ENCODE assay signal across 11 cellular contexts in the genomic region with DNA sequence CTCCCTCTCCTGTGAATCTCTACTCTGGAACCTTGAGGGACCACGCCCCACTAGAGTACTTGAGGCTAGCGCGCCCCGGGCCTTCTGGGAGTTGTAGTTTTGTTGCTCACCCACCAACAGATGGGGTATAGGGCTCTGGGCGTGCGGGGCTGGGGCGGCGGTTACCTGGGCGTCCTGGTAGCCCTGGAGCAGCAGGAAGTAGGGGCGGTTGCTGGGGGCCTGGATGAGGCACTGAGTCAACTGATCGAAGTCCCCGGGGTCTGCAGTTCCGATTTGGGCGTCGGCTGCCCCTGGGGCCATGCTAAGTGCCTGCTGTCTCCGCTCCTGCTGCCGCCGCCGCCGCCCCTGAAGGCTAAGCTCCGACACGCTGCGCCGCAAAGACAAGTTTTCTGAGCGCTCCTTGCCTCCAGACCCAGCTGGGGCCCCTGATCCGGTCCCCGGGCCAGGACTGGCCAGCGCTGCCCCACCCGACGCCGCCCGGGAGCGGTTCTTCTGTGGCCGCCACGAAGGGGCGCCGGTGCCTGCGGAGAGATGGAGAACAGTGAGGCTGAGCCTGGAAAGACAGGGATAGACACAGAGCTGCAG. TPM values are rescaled to one million over a fixed set of nuclear protein-coding genes. Genes with fewer than 3 reads are reported as not detected.
DNase-seq lines count a peak whose midpoint lies in the region; ATAC-seq, FAIRE-seq and TF ChIP-seq lines count a peak whose summit lies in the region.
"Had no signal": no experiment of that assay in that cellular context is flagged by ENCODE, and none has a peak within 500 bp of the region (broad histone marks: within the 10 kb centered on the region; RNA-seq: fewer than 3 reads in every experiment).

No MANE protein-coding gene starts in this region.

- TF ChIP-seq CTCF in keratinocyte (optimal IDR thresholded peaks at IDR 0.05 in 1 of 3, IDR thresholded peaks at IDR 0.05 in 1 of 3, conservative IDR thresholded peaks at IDR 0.05 in 1 of 3; ENCODE audit: extremely low read depth in 1 of 3, insufficient read depth in 2 of 3, low read length in 3 of 3): peak in 1 of 3 experiments; percentile 18

- H4K20me1 ChIP-seq in keratinocyte (ENCODE audit: control insufficient read depth, extremely low read depth, insufficient read depth, low read length): no peaks in the 10 kb centered on the region

- FAIRE-seq in keratinocyte (lab: Jason Lieb, UNC): no peak

- H3K9me1 ChIP-seq in keratinocyte (ENCODE audit: control insufficient read depth, extremely low read depth, insufficient read depth, low read length): no peaks in the 10 kb centered on the region

- H3K9ac ChIP-seq in keratinocyte (ENCODE audit: control insufficient read depth, extremely low read depth, insufficient read depth, low read length): peak overlapping the region; percentile 41

- no peak overlapping the region for H3K4me3 Mint-ChIP-seq in stimulated activated naive B cell treated with anti-CD40 and anti-IgM and Interleukin-4, amounts not matched to agents 10 μg/mL and 1 μg/mL and 100 μg/mL, for 72 hours
- H3K4me3 Mint-ChIP-seq in activated CD8-positive, alpha-beta memory T cell treated with anti-CD3 and anti-CD28 coated beads, Interleukin-2, amount 10 ng/mL, durations not matched to agents 7 days and 5 days: no peak overlapping the region
- H3K4me3 Mint-ChIP-seq: activated naive CD8-positive, alpha-beta T cell treated with anti-CD3 and anti-CD28 coated beads, Interleukin-2, amount 10 ng/mL, durations not matched to agents 7 days and 5 days had no signal

- H3K4me1 ChIP-seq in keratinocyte (ENCODE audit: control insufficient read depth, extremely low read depth, insufficient read depth, low read length): peaks cover 5% of the 10 kb centered on the region

- peaks cover 11 to 28% of the 10 kb centered on the region in 2 donors for H3K27me3 Mint-ChIP-seq in stimulated activated naive B cell treated with anti-CD40 and anti-IgM and Interleukin-4, amounts not matched to agents 10 μg/mL and 1 μg/mL and 100 μg/mL, for 72 hours
- peaks cover 5% of the 10 kb centered on the region for H3K27me3 Mint-ChIP-seq in activated CD8-positive, alpha-beta memory T cell treated with anti-CD3 and anti-CD28 coated beads, Interleukin-2, amount 10 ng/mL, durations not matched to agents 7 days and 5 days

- H3K36me3 Mint-ChIP-seq in stimulated activated naive B cell treated with anti-CD40 and anti-IgM and Interleukin-4, amounts not matched to agents 10 μg/mL and 1 μg/mL and 100 μg/mL, for 72 hours: no peaks in the 10 kb centered on the region
- H3K36me3 Mint-ChIP-seq in activated CD8-positive, alpha-beta memory T cell treated with anti-CD3 and anti-CD28 coated beads, Interleukin-2, amount 10 ng/mL, durations not matched to agents 7 days and 5 days: no peaks in the 10 kb centered on the region
- H3K36me3 Mint-ChIP-seq: CD14-positive monocyte had no signal

- H3K27ac Mint-ChIP-seq in stimulated activated naive B cell treated with anti-CD40 and anti-IgM and Interleukin-4, amounts not matched to agents 10 μg/mL and 1 μg/mL and 100 μg/mL, for 72 hours: no peak overlapping the region
- no peak overlapping the region for H3K27ac Mint-ChIP-seq in activated CD8-positive, alpha-beta memory T cell treated with anti-CD3 and anti-CD28 coated beads, Interleukin-2, amount 10 ng/mL, durations not matched to agents 7 days and 5 days
- H3K27ac Mint-ChIP-seq: activated naive CD8-positive, alpha-beta T cell treated with anti-CD3 and anti-CD28 coated beads, Interleukin-2, amount 10 ng/mL, durations not matched to agents 7 days and 5 days; CD14-positive monocyte had no signal

- CTCF ChIA-PET in activated CD8-positive, alpha-beta memory T cell treated with anti-CD3 and anti-CD28 coated beads, Interleukin-2, amount 10 ng/mL, durations not matched to agents 7 days and 5 days (lab: Charles Lee): no interaction called here

- DNase-seq in DMS53 (lab: John Stamatoyannopoulos, UW): peak; percentile 91
- peak; percentile 73 for DNase-seq in NCI-H82 treated with DMSO at 0.1 percent for 48 hours (lab: John Stamatoyannopoulos, UW; ENCODE audit: unreplicated experiment)
- DNase-seq in keratinocyte (ENCODE audit: low read depth, low spot score): no peak
- no peak for DNase-seq in stimulated activated naive B cell treated with anti-CD40 and anti-IgM and Interleukin-4, amounts not matched to agents 10 μg/mL and 1 μg/mL and 100 μg/mL, for 72 hours
- no peak for DNase-seq in activated CD8-positive, alpha-beta memory T cell treated with anti-CD3 and anti-CD28 coated beads, Interleukin-2, amount 10 ng/mL, durations not matched to agents 7 days and 5 days
- DNase-seq in stimulated activated CD4-positive, alpha-beta T cell treated with anti-CD3 and anti-CD28 coated beads, Interleukin-2, amount 100 ng/mL, for 24 hours: no peak
- DNase-seq: activated naive CD8-positive, alpha-beta T cell treated with anti-CD3 and anti-CD28 coated beads, Interleukin-2, amount 10 ng/mL, durations not matched to agents 7 days and 5 days; NCI-H2029 treated with DMSO at 0.1 percent for 48 hours; T-helper 9 cell had no signal

- peak overlapping the region; percentile 73 for H3K4me2 ChIP-seq in keratinocyte (ENCODE audit: control insufficient read depth, extremely low read depth, insufficient read depth, low read depth, low read length)

- peaks cover 0 to 7% of the 10 kb centered on the region in 2 donors for H3K9me3 Mint-ChIP-seq in stimulated activated naive B cell treated with anti-CD40 and anti-IgM and Interleukin-4, amounts not matched to agents 10 μg/mL and 1 μg/mL and 100 μg/mL, for 72 hours
- H3K9me3 Mint-ChIP-seq in activated CD8-positive, alpha-beta memory T cell treated with anti-CD3 and anti-CD28 coated beads, Interleukin-2, amount 10 ng/mL, durations not matched to agents 7 days and 5 days (ENCODE audit: low read depth): no peaks in the 10 kb centered on the region
- H3K9me3 Mint-ChIP-seq: activated naive CD8-positive, alpha-beta T cell treated with anti-CD3 and anti-CD28 coated beads, Interleukin-2, amount 10 ng/mL, durations not matched to agents 7 days and 5 days had no signal

- H3K4me3 ChIP-seq in keratinocyte (ENCODE audit: control insufficient read depth in 2 of 3, extremely low read depth in 1 of 3, insufficient read depth in 2 of 3, low read depth in 1 of 3, low read length in 3 of 3): peak overlapping the region; percentile 32 to 65 (median 60)

- ATAC-seq in stimulated activated naive B cell treated with anti-CD40 and anti-IgM and Interleukin-4, amounts not matched to agents 10 μg/mL and 1 μg/mL and 100 μg/mL, for 72 hours (replicated peaks): no peak
- ATAC-seq in activated CD8-positive, alpha-beta memory T cell treated with anti-CD3 and anti-CD28 coated beads, Interleukin-2, amount 10 ng/mL, durations not matched to agents 7 days and 5 days: no peak

- dilution Hi-C loops in keratinocyte (cut with MboI; ENCODE audit: extremely low pct_ligation_motif_present, low sequenced_read_pairs): no loop called here

- H2AFZ ChIP-seq in keratinocyte (ENCODE audit: control insufficient read depth, low read length): peak overlapping the region; percentile 82

- H3K27me3 ChIP-seq in keratinocyte (ENCODE audit: control insufficient read depth, extremely low read depth, insufficient read depth, low read length): no peaks in the 10 kb centered on the region

- peaks cover 9 to 13% of the 10 kb centered on the region in 2 donors for H3K4me1 Mint-ChIP-seq in stimulated activated naive B cell treated with anti-CD40 and anti-IgM and Interleukin-4, amounts not matched to agents 10 μg/mL and 1 μg/mL and 100 μg/mL, for 72 hours
- peaks cover 11% of the 10 kb centered on the region for H3K4me1 Mint-ChIP-seq in activated CD8-positive, alpha-beta memory T cell treated with anti-CD3 and anti-CD28 coated beads, Interleukin-2, amount 10 ng/mL, durations not matched to agents 7 days and 5 days

- H3K27ac ChIP-seq in keratinocyte (ENCODE audit: control insufficient read depth, insufficient read depth, low read length): no peak overlapping the region

- H3K9me3 ChIP-seq in keratinocyte (ENCODE audit: control insufficient read depth, low read depth, low read length): no peaks in the 10 kb centered on the region

- no peaks in the 10 kb centered on the region for H3K36me3 ChIP-seq in keratinocyte (ENCODE audit: control insufficient read depth in 2 of 2, extremely low read depth in 1 of 2, insufficient read depth in 2 of 2, low read length in 2 of 2)

- no peaks in the 10 kb centered on the region for H3K79me2 ChIP-seq in keratinocyte (ENCODE audit: control insufficient read depth, insufficient read depth, low read length)

RNA-seq across cellular contexts. Expression of a gene that starts 5.3 kb away (rescaled TPM):
- 2.2 to 4.8 TPM (median 2.3 TPM) in 3 replicates for polyA plus RNA-seq in keratinocyte
- polyA plus RNA-seq in keratinocyte (2011; ENCODE audit: low read depth): 0.84 TPM
- polyA plus RNA-seq in keratinocyte (2011; cell fraction: cytosol; rRNA removed): 1.5 and 3.1 TPM in 2 replicates
- polyA plus RNA-seq in keratinocyte (2011; cell fraction: nucleus; rRNA removed): 4.1 and 5.3 TPM in 2 replicates
- 2.1 and 4.4 TPM in 2 replicates for polyA plus RNA-seq in keratinocyte (2012; ENCODE audit: low replicate concordance)
- 1.6 to 4.1 TPM (median 1.8 TPM) in 3 replicates for polyA minus RNA-seq in keratinocyte
- polyA minus RNA-seq in keratinocyte (2011; cell fraction: cytosol; rRNA and poly(A)+ RNA removed): 3.6 TPM
- 1.1 and 1.2 TPM in 2 replicates for polyA minus RNA-seq in keratinocyte (2011; cell fraction: nucleus; rRNA and poly(A)+ RNA removed)
- total RNA-seq in activated CD8-positive, alpha-beta memory T cell treated with anti-CD3 and anti-CD28 coated beads, Interleukin-2, amount 10 ng/mL, durations not matched to agents 7 days and 5 days: not detected
- total RNA-seq: activated naive CD8-positive, alpha-beta T cell treated with anti-CD3 and anti-CD28 coated beads, Interleukin-2, amount 10 ng/mL, durations not matched to agents 7 days and 5 days had no signal
- polyA plus RNA-seq: CD14-positive monocyte had no signal

RNA-seq across cellular contexts. Expression of a gene that starts 11.6 kb away (rescaled TPM):
- 0.28 to 0.75 TPM (median 0.63 TPM) in 3 replicates for polyA plus RNA-seq in keratinocyte
- not detected for polyA plus RNA-seq in keratinocyte (2011; ENCODE audit: low read depth)
- 0.07 TPM in 1 of 2 replicates, not detected in the other for polyA plus RNA-seq in keratinocyte (2011; cell fraction: cytosol; rRNA removed)
- 5.4 and 5.8 TPM in 2 replicates for polyA plus RNA-seq in keratinocyte (2011; cell fraction: nucleus; rRNA removed)
- polyA plus RNA-seq in keratinocyte (2012; ENCODE audit: low replicate concordance): 0.44 and 0.63 TPM in 2 replicates
- polyA minus RNA-seq in keratinocyte: 0.13 to 0.42 TPM (median 0.26 TPM) in 3 replicates
- not detected for polyA minus RNA-seq in keratinocyte (2011; cell fraction: cytosol; rRNA and poly(A)+ RNA removed)
- polyA minus RNA-seq in keratinocyte (2011; cell fraction: nucleus; rRNA and poly(A)+ RNA removed): 1.7 and 1.9 TPM in 2 replicates
- total RNA-seq in activated CD8-positive, alpha-beta memory T cell treated with anti-CD3 and anti-CD28 coated beads, Interleukin-2, amount 10 ng/mL, durations not matched to agents 7 days and 5 days: not detected
- total RNA-seq: activated naive CD8-positive, alpha-beta T cell treated with anti-CD3 and anti-CD28 coated beads, Interleukin-2, amount 10 ng/mL, durations not matched to agents 7 days and 5 days had no signal
- polyA plus RNA-seq: CD14-positive monocyte had no signal

RNA-seq across cellular contexts. Expression of a gene that starts 15.6 kb away (rescaled TPM):
- polyA plus RNA-seq in keratinocyte: 0.35 to 0.39 TPM (median 0.37 TPM) in 3 replicates
- not detected for polyA plus RNA-seq in keratinocyte (2011; ENCODE audit: low read depth)
- polyA plus RNA-seq in keratinocyte (2011; cell fraction: cytosol; rRNA removed): 0.23 and 0.35 TPM in 2 replicates
- 0.39 and 0.87 TPM in 2 replicates for polyA plus RNA-seq in keratinocyte (2011; cell fraction: nucleus; rRNA removed)
- 0.18 and 0.55 TPM in 2 replicates for polyA plus RNA-seq in keratinocyte (2012; ENCODE audit: low replicate concordance)
- 0.48 to 1.2 TPM (median 0.66 TPM) in 3 replicates for polyA minus RNA-seq in keratinocyte
- not detected for polyA minus RNA-seq in keratinocyte (2011; cell fraction: cytosol; rRNA and poly(A)+ RNA removed)
- 0.21 TPM in 1 of 2 replicates, not detected in the other for polyA minus RNA-seq in keratinocyte (2011; cell fraction: nucleus; rRNA and poly(A)+ RNA removed)
- 1 to 10 TPM; 1.0 to 1.1 TPM for total RNA-seq in activated CD8-positive, alpha-beta memory T cell treated with anti-CD3 and anti-CD28 coated beads, Interleukin-2, amount 10 ng/mL, durations not matched to agents 7 days and 5 days
- polyA plus RNA-seq: CD14-positive monocyte had no signal

RNA-seq across cellular contexts. Expression of a gene that starts 17.3 kb away (rescaled TPM):
- 3.2 to 5.3 TPM (median 3.7 TPM) in 3 replicates for polyA plus RNA-seq in keratinocyte
- 0.51 TPM for polyA plus RNA-seq in keratinocyte (2011; ENCODE audit: low read depth)
- polyA plus RNA-seq in keratinocyte (2011; cell fraction: cytosol; rRNA removed): 2.0 and 2.6 TPM in 2 replicates
- polyA plus RNA-seq in keratinocyte (2011; cell fraction: nucleus; rRNA removed): 7.1 and 7.4 TPM in 2 replicates
- polyA plus RNA-seq in keratinocyte (2012; ENCODE audit: low replicate concordance): 2.1 and 3.3 TPM in 2 replicates
- 3.1 to 6.1 TPM (median 4.9 TPM) in 3 replicates for polyA minus RNA-seq in keratinocyte
- 4.2 TPM for polyA minus RNA-seq in keratinocyte (2011; cell fraction: cytosol; rRNA and poly(A)+ RNA removed)
- polyA minus RNA-seq in keratinocyte (2011; cell fraction: nucleus; rRNA and poly(A)+ RNA removed): 6.8 and 7.3 TPM in 2 replicates
- under 1 TPM; 0.06 to 0.09 TPM for total RNA-seq in activated CD8-positive, alpha-beta memory T cell treated with anti-CD3 and anti-CD28 coated beads, Interleukin-2, amount 10 ng/mL, durations not matched to agents 7 days and 5 days
- polyA plus RNA-seq: CD14-positive monocyte had no signal

RNA-seq across cellular contexts. Expression of a gene that starts 20.2 kb away (rescaled TPM):
- polyA plus RNA-seq in keratinocyte: not detected in 3 replicates
- polyA plus RNA-seq in keratinocyte (2011; ENCODE audit: low read depth): not detected
- polyA plus RNA-seq in keratinocyte (2011; cell fraction: cytosol; rRNA removed): not detected in 2 replicates
- polyA plus RNA-seq in keratinocyte (2011; cell fraction: nucleus; rRNA removed): not detected in 2 replicates
- polyA plus RNA-seq in keratinocyte (2012; ENCODE audit: low replicate concordance): not detected in 2 replicates
- not detected in 3 replicates for polyA minus RNA-seq in keratinocyte
- not detected for polyA minus RNA-seq in keratinocyte (2011; cell fraction: cytosol; rRNA and poly(A)+ RNA removed)
- not detected in 2 replicates for polyA minus RNA-seq in keratinocyte (2011; cell fraction: nucleus; rRNA and poly(A)+ RNA removed)
- total RNA-seq in activated CD8-positive, alpha-beta memory T cell treated with anti-CD3 and anti-CD28 coated beads, Interleukin-2, amount 10 ng/mL, durations not matched to agents 7 days and 5 days: not detected
- total RNA-seq: activated naive CD8-positive, alpha-beta T cell treated with anti-CD3 and anti-CD28 coated beads, Interleukin-2, amount 10 ng/mL, durations not matched to agents 7 days and 5 days; ureter had no signal
- polyA plus RNA-seq: CD14-positive monocyte had no signal

Comparison
In these comparisons a context has a peak if more than half of its experiments do, and no peak if none do; other contexts are left out.
1. DNase-seq: peak in DMS53 (single experiment) and NCI-H82 treated with DMSO at 0.1 percent for 48 hours (single experiment); none in keratinocyte (single experiment), stimulated activated naive B cell treated with anti-CD40 and anti-IgM and Interleukin-4, amounts not matched to agents 10 μg/mL and 1 μg/mL and 100 μg/mL, for 72 hours (single experiment), activated CD8-positive, alpha-beta memory T cell treated with anti-CD3 and anti-CD28 coated beads, Interleukin-2, amount 10 ng/mL, durations not matched to agents 7 days and 5 days (single experiment) and stimulated activated CD4-positive, alpha-beta T cell treated with anti-CD3 and anti-CD28 coated beads, Interleukin-2, amount 100 ng/mL, for 24 hours (0 of 2).